25 cellular contexts compared by ENCODE assay signal in genomic region chr19:11890634-11891033, GRCh38. TPM values are rescaled to one million over a fixed set of nuclear protein-coding genes. Genes with fewer than 3 reads are reported as not detected.
DNase-seq lines count a peak whose midpoint lies in the region; ATAC-seq and TF ChIP-seq lines count a peak whose summit lies in the region.
"Had no signal": no experiment of that assay in that cellular context is flagged by ENCODE, and none has a peak within 500 bp of the region (broad histone marks: within the 10 kb centered on the region; RNA-seq: fewer than 3 reads in every experiment).

No MANE protein-coding gene starts in this region.

- 87 to 97% methylated on average over 5 of the region's 5 CpGs for WGBS in body of pancreas, 2 donors

- H3K9me3 Mint-ChIP-seq in GM23338 = peaks cover 99% of the 10 kb centered on the region

- H3K4me3 ChIP-seq in GM23338 (peak overlapping the region; percentile 71), body of pancreas (no peak overlapping the region), neuron (ENCODE audit: low read length) (peak overlapping the region; percentile 86), WERI-Rb-1 (ENCODE audit: low read depth, low read length) (no peak overlapping the region)

- H3K27ac Mint-ChIP-seq in GM23338 = no peak overlapping the region
- H3K27ac Mint-ChIP-seq: B cell had no signal

- H3K4me1 ChIP-seq in GM23338 (ENCODE audit: insufficient read depth) (peaks cover 30% of the 10 kb centered on the region), body of pancreas (peaks cover 31% of the 10 kb centered on the region), neuron (ENCODE audit: insufficient read depth, low read length) (peaks cover 21% of the 10 kb centered on the region)

- intact Hi-C loops in body of pancreas (cut with DNase I) = no loop called here

- H3K9me2 ChIP-seq in GM23338 (ENCODE audit: insufficient read depth) = no peaks in the 10 kb centered on the region

- H3K27ac ChIP-seq in GM23338 (ENCODE audit: low read depth) (peak overlapping the region; percentile 87), body of pancreas (peak overlapping the region in 3 of 4 donors; percentile 95 to 96 (median 96)), WERI-Rb-1 (no peak overlapping the region)
- H3K27ac ChIP-seq: RWPE1 had no signal

- H2AFZ ChIP-seq in GM23338 (no peak overlapping the region), neuron (ENCODE audit: low read depth, low read length) (no peak overlapping the region)

- ATAC-seq in GM23338 (no peak), body of pancreas (no peak), HG03469 (IDR thresholded peaks at IDR 0.05; ENCODE audit: unreplicated experiment) (no peak)
- ATAC-seq: Panc1 had no signal

- no peaks in the 10 kb centered on the region for H3F3A ChIP-seq in GM23338 (replicated peaks; ENCODE audit: low read depth)

- peak overlapping the region; percentile 89 for H3K4me2 ChIP-seq in GM23338

- H3K36me3 Mint-ChIP-seq in GM23338 (ENCODE audit: low read depth) = peaks cover 45% of the 10 kb centered on the region

- no peak overlapping the region for H3K4me3 Mint-ChIP-seq in GM23338

- no peaks in the 10 kb centered on the region for H3K27me3 ChIP-seq in GM23338 (ENCODE audit: insufficient read depth)
- no peaks in the 10 kb centered on the region for H3K27me3 ChIP-seq in body of pancreas
- H3K27me3 ChIP-seq in neuron (ENCODE audit: insufficient read depth, low read length) = no peaks in the 10 kb centered on the region
- no peaks in the 10 kb centered on the region for H3K27me3 ChIP-seq in WERI-Rb-1 (ENCODE audit: insufficient read depth, low read depth, severe bottlenecking)

- H3K36me3 ChIP-seq in GM23338 (ENCODE audit: insufficient read depth) (peaks cover 14% of the 10 kb centered on the region; the same call in 1 of the 2 replicates), body of pancreas (replicated peaks in 1 of 2; ENCODE audit: insufficient read depth in 1 of 2, low read depth in 2 of 2) (no peaks in the 10 kb centered on the region), neuron (ENCODE audit: insufficient read depth, low read length) (peaks cover 37% of the 10 kb centered on the region), WERI-Rb-1 (peaks cover 6% of the 10 kb centered on the region; the same call in 1 of the 2 replicates)

- H3K4me1 Mint-ChIP-seq in GM23338 = no peaks in the 10 kb centered on the region

- no peaks in the 10 kb centered on the region for H4K20me1 ChIP-seq in GM23338 (replicated peaks; ENCODE audit: insufficient read depth)

- TF ChIP-seq CTCF in GM23338 (conservative IDR thresholded peaks at IDR 0.05; ENCODE audit: low read depth in 2 of 2) (no peak), body of pancreas (IDR thresholded peaks at IDR 0.05) (no peak), WERI-Rb-1 (IDR thresholded peaks at IDR 0.05; ENCODE audit: low read depth, low read length) (no peak), GM20000 (IDR thresholded peaks at IDR 0.05; ENCODE audit: extremely low read depth, missing control alignments) (no peak)

- TF ChIP-seq POLR2A in body of pancreas (IDR thresholded peaks at IDR 0.05) = no peak

- peaks cover 58% of the 10 kb centered on the region for H3K79me2 ChIP-seq in GM23338 (replicated peaks; ENCODE audit: insufficient read depth)

- H3K27me3 Mint-ChIP-seq in GM23338 (ENCODE audit: insufficient read depth, low read depth, poor library complexity) = peaks cover 11% of the 10 kb centered on the region
- H3K27me3 Mint-ChIP-seq: B cell had no signal

- no peak for DNase-seq in GM23338 (ENCODE audit: low spot score)
- no peak for DNase-seq in body of pancreas
- DNase-seq in WERI-Rb-1 = no peak
- no peak for DNase-seq in HUDEP-2 (lab: John Stamatoyannopoulos, UW; ENCODE audit: unreplicated experiment in 76 of 76)
- DNase-seq in GM20000 (ENCODE audit: low spot score) = no peak
- DNase-seq: DMS153, DND-41, IMR-90, KG1, MM.1S, NCI-H1048, NCI-H1417 treated with DMSO at 0.1 percent for 48 hours, NCI-H1694 treated with DMSO at 0.1 percent for 48 hours, NCI-H2081 treated with DMSO at 0.1 percent for 48 hours, NCI-H2171, NCI-H226, NCI-H510A, NCI-H69, SHP77 had no signal

- no peaks in the 10 kb centered on the region for H3K9me3 ChIP-seq in body of pancreas
- H3K9me3 ChIP-seq in neuron (ENCODE audit: low read length) = peaks cover 42% of the 10 kb centered on the region
- no peaks in the 10 kb centered on the region for H3K9me3 ChIP-seq in WERI-Rb-1 (ENCODE audit: severe bottlenecking)

TF ChIP-seq in GM23338, 12 proteins besides CTCF, POLR2A, EP300 and RAD21 (continues in another document):
- no peak for TF ChIP-seq CREB1 (CRISPR knock-in tag; IDR thresholded peaks at IDR 0.05; ENCODE audit: low read depth)
- TF ChIP-seq ZNF114 (CRISPR knock-in tag; IDR thresholded peaks at IDR 0.05) = no peak
- TF ChIP-seq EZH2 (IDR thresholded peaks at IDR 0.05; ENCODE audit: low read depth, unreplicated experiment) = no peak
- no peak for TF ChIP-seq JUNB (IDR thresholded peaks at IDR 0.05; ENCODE audit: unreplicated experiment)
- TF ChIP-seq POLR2AphosphoS5 (IDR thresholded peaks at IDR 0.05; ENCODE audit: low read depth) = no peak
- no peak for TF ChIP-seq ZNF331 (CRISPR knock-in tag; IDR thresholded peaks at IDR 0.05; ENCODE audit: low read depth)
- TF ChIP-seq ETS1 (IDR thresholded peaks at IDR 0.05) = no peak

RNA-seq across cellular contexts. Expression of gene ZNF69, which starts 3.1 kb away (rescaled TPM):
- 42.3 and 60.4 TPM in 2 replicates for total RNA-seq in GM23338 (2014; rRNA removed; shearing (Covaris generic))
- 13.5 and 15.8 TPM in 2 replicates for polyA plus RNA-seq in GM23338 (2016; fragmentation: Nextera tagmentation; extraction: Ambion mirVana)
- total RNA-seq in body of pancreas = 10 to 100 TPM; 13.2 to 14.8 TPM
- total RNA-seq: HT1080 had no signal

RNA-seq across cellular contexts. Expression of gene ZNF700, which starts 34.3 kb away (rescaled TPM):
- 9.3 and 13.6 TPM in 2 replicates for total RNA-seq in GM23338 (2014; rRNA removed; shearing (Covaris generic))
- 4.5 and 6.0 TPM in 2 replicates for polyA plus RNA-seq in GM23338 (2016; fragmentation: Nextera tagmentation; extraction: Ambion mirVana)
- 10 to 100 TPM; 16.3 to 26.4 TPM for total RNA-seq in body of pancreas

RNA-seq across cellular contexts. Expression of gene ZNF439, which starts 42.1 kb away (rescaled TPM):
- total RNA-seq in GM23338 (2014; rRNA removed; shearing (Covaris generic)) = 6.6 and 11.7 TPM in 2 replicates
- polyA plus RNA-seq in GM23338 (2016; fragmentation: Nextera tagmentation; extraction: Ambion mirVana) = 3.5 and 4.5 TPM in 2 replicates
- 1 to 10 TPM; 4.4 to 7.9 TPM for total RNA-seq in body of pancreas
- total RNA-seq: HT1080 had no signal

Comparison
In these comparisons a context has a peak if more than half of its experiments do, and no peak if none do; other contexts are left out.
1. H3K4me3 ChIP-seq: peak in GM23338 (single experiment) and neuron (single experiment); none in body of pancreas (0 of 2) and WERI-Rb-1 (single experiment).